In genomic region chr5:5504325-5504724, GRCh38 we compare ENCODE assay signal across 32 cellular contexts.
"Had no signal": no experiment of that assay in that cellular context is flagged by ENCODE, and none has a peak within 500 bp of the region (broad histone marks: within the 10 kb centered on the region; RNA-seq: fewer than 3 reads in every experiment).

No MANE protein-coding gene starts in this region.

- H3K9me3 ChIP-seq: adrenal gland, body of pancreas had no signal

- ATAC-seq: activated naive CD4-positive, alpha-beta T cell treated with anti-CD3 and anti-CD28 coated beads, Interleukin-2, amount 50 U/mL, for 72 hours; activated naive CD8-positive, alpha-beta T cell treated with anti-CD3 and anti-CD28 coated beads, Interleukin-2, amount 50 U/mL, for 24 hours; activated T-cell treated with anti-CD3 and anti-CD28 coated beads, Interleukin-2, amount 50 U/mL, for 4 hours; activated T-cell treated with anti-CD3 and anti-CD28 coated beads, Interleukin-2, amount 50 U/mL, for 72 hours; activated T-helper 17 cell treated with anti-CD3 and anti-CD28 coated beads, Interleukin-2, amount 50 U/mL, for 72 hours; body of pancreas had no signal

- DNase-seq: activated effector memory CD4-positive, alpha-beta T cell treated with anti-CD3 and anti-CD28 coated beads, Interleukin-2, amount 50 U/mL, for 16 hours; activated effector memory CD4-positive, alpha-beta T cell treated with Interleukin-2 at 50 U/mL for 16 hours; activated gamma-delta T cell; activated gamma-delta T cell treated with Interleukin-2 at 50 U/mL for 16 hours; activated naive CD4-positive, alpha-beta T cell; activated naive CD4-positive, alpha-beta T cell treated with anti-CD3 and anti-CD28 coated beads for 36 hours; activated naive CD4-positive, alpha-beta T cell treated with anti-CD3 and anti-CD28 coated beads, Interleukin-2, amount 10 ng/mL, durations not matched to agents 7 days and 5 days; activated naive CD4-positive, alpha-beta T cell treated with anti-CD3 and anti-CD28 coated beads, Interleukin-2, amount 50 U/mL, for 16 hours; activated naive CD4-positive, alpha-beta T cell treated with Interleukin-2 at 50 U/mL for 16 hours; activated naive CD8-positive, alpha-beta T cell treated with anti-CD3 and anti-CD28 coated beads for 36 hours; activated naive CD8-positive, alpha-beta T cell treated with anti-CD3 and anti-CD28 coated beads, Interleukin-2, amount 10 ng/mL, durations not matched to agents 7 days and 5 days; activated naive CD8-positive, alpha-beta T cell treated with anti-CD3 and anti-CD28 coated beads, Interleukin-2, amount 50 U/mL, for 24 hours; activated T-cell treated with anti-CD3 and anti-CD28 coated beads, Interleukin-2, amount 50 U/mL, for 1 hour; activated T-cell treated with anti-CD3 and anti-CD28 coated beads, Interleukin-2, amount 50 U/mL, for 24 hours; activated T-cell treated with anti-CD3 and anti-CD28 coated beads, Interleukin-2, amount 50 U/mL, for 4 hours; activated T-cell treated with anti-CD3 and anti-CD28 coated beads, Interleukin-2, amount 50 U/mL, for 48 hours; activated T-cell treated with anti-CD3 and anti-CD28 coated beads, Interleukin-2, amount 50 U/mL, for 72 hours; adrenal gland; amniotic stem cell; amygdala; anterior cingulate cortex; aorta; body of pancreas; brain microvascular endothelial cell; caudate nucleus; central memory CD4-positive, alpha-beta T cell; cerebellar nuclear complex had no signal

- H3K4me1 ChIP-seq: adrenal gland, ascending aorta, body of pancreas, breast epithelium had no signal

- H3K36me3 ChIP-seq: adrenal gland, ascending aorta, brain microvascular endothelial cell, breast epithelium, cardiac muscle cell had no signal

- H3K27ac ChIP-seq: adrenal gland, ascending aorta, body of pancreas, brain microvascular endothelial cell, breast epithelium, cardiac muscle cell had no signal

- H3K4me3 ChIP-seq: adrenal gland, ascending aorta, body of pancreas, breast epithelium, cardiac muscle cell had no signal

- H3K27me3 ChIP-seq: adrenal gland, ascending aorta, body of pancreas, brain microvascular endothelial cell, breast epithelium, cardiac muscle cell had no signal
